ENCODE assay signal across 12 cellular contexts in the genomic region with DNA sequence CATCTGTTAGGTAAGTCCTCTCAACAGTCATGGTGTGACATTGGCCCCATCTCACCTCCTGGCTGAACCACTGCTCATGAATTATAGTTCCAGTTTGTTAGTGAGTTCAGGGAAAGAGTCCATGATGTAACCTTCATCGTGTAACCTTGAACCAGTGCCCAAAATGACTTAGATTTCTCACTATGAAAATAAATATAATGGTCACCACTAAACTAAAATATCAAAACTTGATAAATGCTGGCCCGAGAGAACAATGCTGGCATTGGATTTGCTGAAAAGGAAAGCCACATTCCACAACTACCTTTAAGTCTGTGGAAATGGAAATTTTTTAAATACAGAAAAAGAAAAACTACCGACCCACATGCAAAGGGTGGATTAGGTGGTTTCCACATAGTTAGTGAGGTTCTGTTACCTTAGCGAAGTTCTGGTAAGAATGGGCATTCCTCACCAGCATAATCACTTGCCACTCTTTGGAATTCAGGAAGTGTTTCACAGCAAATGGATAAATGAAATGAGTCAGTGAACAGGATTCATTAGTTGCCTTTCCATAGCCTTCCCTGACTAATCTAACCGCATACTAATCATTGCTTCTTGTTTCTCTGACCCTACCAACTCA.
DNase-seq lines count a peak whose midpoint lies in the region; ATAC-seq, FAIRE-seq and TF ChIP-seq lines count a peak whose summit lies in the region.
"Had no signal": no experiment of that assay in that cellular context is flagged by ENCODE, and none has a peak within 500 bp of the region (broad histone marks: within the 10 kb centered on the region; RNA-seq: fewer than 3 reads in every experiment).

No MANE protein-coding gene starts in this region.

- no peaks in the 10 kb centered on the region for H3K27me3 Mint-ChIP-seq in astrocyte (ENCODE audit: low read depth, unreplicated experiment)
- peaks cover 2 to 6% (median 5%) of the 10 kb centered on the region in 3 donors for H3K27me3 Mint-ChIP-seq in immature natural killer cell (ENCODE audit: low read depth in 3 of 3)

- H3K36me3 Mint-ChIP-seq in astrocyte (ENCODE audit: low read depth, unreplicated experiment), result no peaks in the 10 kb centered on the region
- H3K36me3 Mint-ChIP-seq in immature natural killer cell, result no peaks in the 10 kb centered on the region

- peak; percentile 99 for DNase-seq in A172 (ENCODE audit: low spot score)
- peak; percentile 84 for DNase-seq in HPDE6-E6E7 (ENCODE audit: extremely low spot score)
- DNase-seq in astrocyte (ENCODE audit: low read depth), result peak; percentile 100
- no peak for DNase-seq in right cardiac atrium
- no peak for DNase-seq in occipital lobe (lab: John Stamatoyannopoulos, UW)
- no peak for DNase-seq in immature natural killer cell
- DNase-seq in superior temporal gyrus (ENCODE audit: extremely low spot score), result no peak
- no peak for DNase-seq in ecto neural progenitor cell (ENCODE audit: low spot score)
- DNase-seq: AML-193, lower lobe of right lung, NCI-H748 treated with DMSO at 0.1 percent for 48 hours, T-helper 2 cell had no signal

- FAIRE-seq in astrocyte (lab: Jason Lieb, UNC), result peak; percentile 97

- intact Hi-C loops in right cardiac atrium (cut with DNase I), result loop anchor here in 1 of 4 donors (10.0 kb wide), 2 partner anchors 87 to 197 kb away; no protein-coding TSS in a partner anchor

- no peak overlapping the region for H3K4me3 ChIP-seq in astrocyte (ENCODE audit: insufficient read depth, low read depth, low read length)
- no peak overlapping the region for H3K4me3 ChIP-seq in right cardiac atrium (ENCODE audit: low read length)
- H3K4me3 ChIP-seq: lower lobe of right lung had no signal

- H3K4me1 Mint-ChIP-seq in astrocyte (ENCODE audit: low read depth, unreplicated experiment) (peaks cover 26% of the 10 kb centered on the region), immature natural killer cell (no peaks in the 10 kb centered on the region)

- peaks cover 29% of the 10 kb centered on the region for H3K4me1 ChIP-seq in astrocyte (ENCODE audit: insufficient read depth, low read length)
- H3K4me1 ChIP-seq in right cardiac atrium (ENCODE audit: control insufficient read depth, insufficient read depth, low read length), result peaks cover 11% of the 10 kb centered on the region
- H3K4me1 ChIP-seq: lower lobe of right lung had no signal

- no peak overlapping the region for H2AFZ ChIP-seq in astrocyte (ENCODE audit: low read depth, low read length)

- H3K27ac ChIP-seq in astrocyte (ENCODE audit: low read depth, low read length), result peak overlapping the region; percentile 87
- H3K27ac ChIP-seq in right cardiac atrium (ENCODE audit: low read length), result no peak overlapping the region
- H3K27ac ChIP-seq: lower lobe of right lung had no signal

- H3K9me3 Mint-ChIP-seq in astrocyte (ENCODE audit: unreplicated experiment) (no peaks in the 10 kb centered on the region), immature natural killer cell (no peaks in the 10 kb centered on the region)

- no peaks in the 10 kb centered on the region for H3K79me2 ChIP-seq in astrocyte (ENCODE audit: insufficient read depth, low read length)

- H3K9me3 ChIP-seq in astrocyte (ENCODE audit: insufficient read depth, low read depth, low read length) (no peaks in the 10 kb centered on the region), right cardiac atrium (ENCODE audit: control insufficient read depth, low read length) (no peaks in the 10 kb centered on the region)
- H3K9me3 ChIP-seq: lower lobe of right lung had no signal

- ATAC-seq in right cardiac atrium, result peak; percentile 22 to 29
- ATAC-seq: lower lobe of right lung had no signal

- TF ChIP-seq CTCF in astrocyte (IDR thresholded peaks at IDR 0.05; ENCODE audit: insufficient read depth, low read depth, low read length), result no peak

- WGBS in right cardiac atrium, result 55% methylated on average over 5 of the region's 5 CpGs

- no peak overlapping the region for H3K27ac Mint-ChIP-seq in astrocyte (ENCODE audit: unreplicated experiment)
- H3K27ac Mint-ChIP-seq in immature natural killer cell, result no peak overlapping the region

- H3K9ac ChIP-seq in astrocyte (ENCODE audit: low read length), result peak overlapping the region; percentile 51

- H3K4me3 Mint-ChIP-seq in astrocyte (ENCODE audit: unreplicated experiment) (no peak overlapping the region), immature natural killer cell (no peak overlapping the region)

- H3K27me3 ChIP-seq in astrocyte (ENCODE audit: insufficient read depth, low read length) (no peaks in the 10 kb centered on the region), right cardiac atrium (ENCODE audit: control insufficient read depth, insufficient read depth) (no peaks in the 10 kb centered on the region)

- no peaks in the 10 kb centered on the region for H3K36me3 ChIP-seq in astrocyte (ENCODE audit: insufficient read depth, low read length)
- H3K36me3 ChIP-seq: lower lobe of right lung had no signal

- peak overlapping the region; percentile 73 for H3K4me2 ChIP-seq in astrocyte (ENCODE audit: low read length)

- no peaks in the 10 kb centered on the region for H4K20me1 ChIP-seq in astrocyte (ENCODE audit: insufficient read depth, low read length)

Comparison
In these comparisons a context has a peak if more than half of its experiments do, and no peak if none do; other contexts are left out.
1. DNase-seq: peak in A172 (single experiment), HPDE6-E6E7 (single experiment) and astrocyte (single experiment); none in right cardiac atrium (0 of 3), occipital lobe (single experiment), immature natural killer cell (0 of 3), superior temporal gyrus (single experiment) and ecto neural progenitor cell (single experiment).